In genomic region chr15:95032181-95032580, GRCh38 we compare ENCODE assay signal across 16 cellular contexts.
"Had no signal": no experiment of that assay in that cellular context is flagged by ENCODE, and none has a peak within 500 bp of the region (broad histone marks: within the 10 kb centered on the region; RNA-seq: fewer than 3 reads in every experiment).

No MANE protein-coding gene starts in this region.

- H3K27me3 Mint-ChIP-seq: activated CD4-positive, alpha-beta T cell treated with anti-CD3 and anti-CD28 coated beads, Interleukin-2, amount 10 ng/mL, durations not matched to agents 7 days and 5 days; activated T-helper 17 cell treated with anti-CD3 and anti-CD28 coated beads, Interleukin-2, amount 50 U/mL, for 72 hours; dendritic cell treated with granulocyte-macrophage colony-stimulating factor and Interleukin-4, amounts not matched to agents 40 ng/mL and 50 ng/mL, for 4 days had no signal

- H3K4me1 ChIP-seq: parathyroid adenoma, stomach had no signal

- H3K4me3 ChIP-seq: stomach, thoracic aorta had no signal

- H3K27ac ChIP-seq: brain microvascular endothelial cell, parathyroid adenoma, stomach, thoracic aorta had no signal

- DNase-seq: activated CD4-positive, alpha-beta T cell treated with anti-CD3 and anti-CD28 coated beads, Interleukin-2, amount 10 ng/mL, durations not matched to agents 7 days and 5 days; activated CD4-positive, CD25-positive, alpha-beta regulatory T cell; activated naive CD4-positive, alpha-beta T cell treated with anti-CD3 and anti-CD28 coated beads for 36 hours; activated T-cell treated with anti-CD3 and anti-CD28 coated beads for 4 hours; brain microvascular endothelial cell; erythroblast; hypothalamus; nephron progenitor cell; retina; stomach; T-helper 2 cell had no signal

- ATAC-seq: activated T-helper 17 cell treated with anti-CD3 and anti-CD28 coated beads, Interleukin-2, amount 50 U/mL, for 72 hours had no signal

- H3K27me3 ChIP-seq: brain microvascular endothelial cell, stomach had no signal

- H3K4me3 Mint-ChIP-seq: activated CD4-positive, alpha-beta T cell treated with anti-CD3 and anti-CD28 coated beads, Interleukin-2, amount 10 ng/mL, durations not matched to agents 7 days and 5 days; activated naive CD4-positive, alpha-beta T cell treated with anti-CD3 and anti-CD28 coated beads for 36 hours; activated T-helper 17 cell treated with anti-CD3 and anti-CD28 coated beads, Interleukin-2, amount 50 U/mL, for 72 hours; dendritic cell treated with granulocyte-macrophage colony-stimulating factor and Interleukin-4, amounts not matched to agents 40 ng/mL and 50 ng/mL, for 4 days; nephron progenitor cell had no signal

- FAIRE-seq: TTC549 had no signal

- H3K4me1 Mint-ChIP-seq: activated CD4-positive, alpha-beta T cell treated with anti-CD3 and anti-CD28 coated beads, Interleukin-2, amount 10 ng/mL, durations not matched to agents 7 days and 5 days; activated T-helper 17 cell treated with anti-CD3 and anti-CD28 coated beads, Interleukin-2, amount 50 U/mL, for 72 hours had no signal

- H3K79me2 ChIP-seq: parathyroid adenoma had no signal

- H3K27ac Mint-ChIP-seq: activated CD4-positive, alpha-beta T cell treated with anti-CD3 and anti-CD28 coated beads, Interleukin-2, amount 10 ng/mL, durations not matched to agents 7 days and 5 days; activated naive CD4-positive, alpha-beta T cell treated with anti-CD3 and anti-CD28 coated beads for 36 hours; activated T-helper 17 cell treated with anti-CD3 and anti-CD28 coated beads, Interleukin-2, amount 50 U/mL, for 72 hours; dendritic cell treated with granulocyte-macrophage colony-stimulating factor and Interleukin-4, amounts not matched to agents 40 ng/mL and 50 ng/mL, for 4 days had no signal

- H3K9ac ChIP-seq: parathyroid adenoma had no signal

- H3K9me3 Mint-ChIP-seq: activated CD4-positive, alpha-beta T cell treated with anti-CD3 and anti-CD28 coated beads, Interleukin-2, amount 10 ng/mL, durations not matched to agents 7 days and 5 days had no signal

- H3K36me3 ChIP-seq: brain microvascular endothelial cell, stomach, thoracic aorta had no signal

- H2AFZ ChIP-seq: parathyroid adenoma had no signal
